In the genomic region with DNA sequence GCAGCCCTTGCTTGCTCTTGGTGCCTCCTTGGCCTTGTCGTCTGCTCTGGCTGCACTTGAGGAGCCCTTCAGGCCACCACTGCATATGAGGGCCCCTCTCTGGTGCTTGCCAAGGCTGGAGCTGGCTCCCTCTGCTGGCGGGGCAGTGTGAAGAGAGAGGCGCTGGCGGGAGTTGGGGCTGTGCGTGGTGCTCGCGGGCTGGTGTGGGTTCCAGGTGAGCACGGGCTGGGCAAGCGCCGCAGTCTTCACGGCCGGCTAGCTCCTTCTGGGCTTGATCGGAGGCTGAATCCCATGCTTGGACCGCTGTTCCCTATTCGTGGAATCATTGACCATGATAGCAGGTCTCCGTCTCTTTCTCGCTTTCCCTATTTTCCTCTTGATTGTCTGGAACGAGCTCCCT, we compare ENCODE assay signal across 1 cellular context.
TF ChIP-seq lines count a peak whose summit lies in the region.

No MANE protein-coding gene starts in this region.

TF ChIP-seq in K562, 482 proteins besides CTCF, POLR2A, EP300 and RAD21:
- TF ChIP-seq FOXJ2 (tag; IDR thresholded peaks at IDR 0.05): no peak
- TF ChIP-seq, protein P1, sequence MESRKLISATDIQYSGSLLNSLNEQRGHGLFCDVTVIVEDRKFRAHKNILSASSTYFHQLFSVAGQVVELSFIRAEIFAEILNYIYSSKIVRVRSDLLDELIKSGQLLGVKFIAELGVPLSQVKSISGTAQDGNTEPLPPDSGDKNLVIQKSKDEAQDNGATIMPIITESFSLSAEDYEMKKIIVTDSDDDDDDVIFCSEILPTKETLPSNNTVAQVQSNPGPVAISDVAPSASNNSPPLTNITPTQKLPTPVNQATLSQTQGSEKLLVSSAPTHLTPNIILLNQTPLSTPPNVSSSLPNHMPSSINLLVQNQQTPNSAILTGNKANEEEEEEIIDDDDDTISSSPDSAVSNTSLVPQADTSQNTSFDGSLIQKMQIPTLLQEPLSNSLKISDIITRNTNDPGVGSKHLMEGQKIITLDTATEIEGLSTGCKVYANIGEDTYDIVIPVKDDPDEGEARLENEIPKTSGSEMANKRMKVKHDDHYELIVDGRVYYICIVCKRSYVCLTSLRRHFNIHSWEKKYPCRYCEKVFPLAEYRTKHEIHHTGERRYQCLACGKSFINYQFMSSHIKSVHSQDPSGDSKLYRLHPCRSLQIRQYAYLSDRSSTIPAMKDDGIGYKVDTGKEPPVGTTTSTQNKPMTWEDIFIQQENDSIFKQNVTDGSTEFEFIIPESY (CRISPR knock-in tag; IDR thresholded peaks at IDR 0.05): peak; percentile 93
